Comparison of ENCODE assay signal across 25 cellular contexts in genomic region chr2:89821455-89821945, GRCh38.
DNase-seq lines count a peak whose midpoint lies in the region; ATAC-seq, FAIRE-seq and TF ChIP-seq lines count a peak whose summit lies in the region.
"Had no signal": no experiment of that assay in that cellular context is flagged by ENCODE, and none has a peak within 500 bp of the region (broad histone marks: within the 10 kb centered on the region; RNA-seq: fewer than 3 reads in every experiment).

No MANE protein-coding gene starts in this region.

- H3K4me3 ChIP-seq in HepG2 (replicated peaks in 1 of 3; ENCODE audit: insufficient read depth in 1 of 3, low read depth in 2 of 3, low read length in 3 of 3) (no peak overlapping the region), right lobe of liver (no peak overlapping the region), IMR-90 (ENCODE audit: insufficient read depth, low read depth, low read length) (no peak overlapping the region), K562 (no peak overlapping the region), liver (ENCODE audit: low read depth in 1 of 3, low read length in 3 of 3) (peak overlapping the region in 1 of 3 donors; percentile 30)
- H3K4me3 ChIP-seq: A549, BLaER1 had no signal

- no peaks in the 10 kb centered on the region for H3K4me1 ChIP-seq in HepG2 (ENCODE audit: insufficient read depth, low read length)
- no peaks in the 10 kb centered on the region for H3K4me1 ChIP-seq in right lobe of liver
- H3K4me1 ChIP-seq in IMR-90 (ENCODE audit: control insufficient read depth, insufficient read depth, low read length), result no peaks in the 10 kb centered on the region
- H3K4me1 ChIP-seq in K562 (replicated peaks in 1 of 2; ENCODE audit: control insufficient read depth in 2 of 2, insufficient read depth in 2 of 2, low read length in 2 of 2), result no peaks in the 10 kb centered on the region
- no peaks in the 10 kb centered on the region for H3K4me1 ChIP-seq in liver (ENCODE audit: control insufficient read depth in 4 of 4, insufficient read depth in 4 of 4, low read length in 3 of 4)
- H3K4me1 ChIP-seq: A549, BE2C, BLaER1 had no signal

- BruUV-seq in HepG2 (replicated peaks; lab: Mats Ljungman, UMichigan) (no TSS peak), IMR-90 (replicated peaks; lab: Mats Ljungman, UMichigan) (no TSS peak), K562 (replicated peaks; lab: Mats Ljungman, UMichigan) (no TSS peak)

- no peaks in the 10 kb centered on the region for H3K9me1 ChIP-seq in IMR-90 (ENCODE audit: insufficient read depth, low read length)
- no peaks in the 10 kb centered on the region for H3K9me1 ChIP-seq in K562 (ENCODE audit: control insufficient read depth, insufficient read depth, low read length)

- H3K36me3 ChIP-seq in HepG2 (replicated peaks in 1 of 2; ENCODE audit: control insufficient read depth in 1 of 2, insufficient read depth in 2 of 2, low read length in 2 of 2) (no peaks in the 10 kb centered on the region), right lobe of liver (no peaks in the 10 kb centered on the region), IMR-90 (ENCODE audit: control insufficient read depth, insufficient read depth, low read length) (no peaks in the 10 kb centered on the region), K562 (ENCODE audit: control insufficient read depth, insufficient read depth, low read length) (no peaks in the 10 kb centered on the region), liver (ENCODE audit: control insufficient read depth in 4 of 4, insufficient read depth in 3 of 4, low read depth in 1 of 4, low read length in 3 of 4) (no peaks in the 10 kb centered on the region)
- H3K36me3 ChIP-seq: BE2C, BLaER1 had no signal

- TF ChIP-seq EP300 in HepG2 (IDR thresholded peaks at IDR 0.05; ENCODE audit: low read depth in 2 of 2, low read length in 2 of 2) (no peak), HepG2 (CRISPR knock-in tag; IDR thresholded peaks at IDR 0.05; ENCODE audit: borderline replicate concordance) (no peak), K562 (IDR thresholded peaks at IDR 0.05; ENCODE audit: low read length) (no peak)

- dilution Hi-C loops in IMR-90 (cut with HindIII; ENCODE audit: low sequenced_read_pairs, unreplicated experiment), result no loop called here

- intact Hi-C loops in HepG2 (cut with micrococcal nuclease; ENCODE audit: unreplicated experiment), result no loop called here
- intact Hi-C loops in right lobe of liver (cut with DNase I), result no loop called here
- intact Hi-C loops in IMR-90 (cut with micrococcal nuclease), result no loop called here
- intact Hi-C loops in K562 (cut with micrococcal nuclease), result no loop called here

- H3K9ac ChIP-seq in HepG2 (ENCODE audit: insufficient read depth, low read depth, low read length) (no peak overlapping the region), IMR-90 (ENCODE audit: low read depth, low read length) (no peak overlapping the region), K562 (ENCODE audit: insufficient read depth in 1 of 2, low read depth in 2 of 2, low read length in 2 of 2) (no peak overlapping the region), liver (ENCODE audit: low read depth in 1 of 2, low read length in 2 of 2) (no peak overlapping the region)
- H3K9ac ChIP-seq: BLaER1 had no signal

- ATAC-seq in HepG2, result no peak
- ATAC-seq in right lobe of liver, result no peak
- ATAC-seq in IMR-90 (ENCODE audit: low read depth), result no peak
- no peak for ATAC-seq in K562
- no peak for ATAC-seq in GM21786 (IDR thresholded peaks at IDR 0.05; ENCODE audit: unreplicated experiment)
- ATAC-seq: A549; CD8-positive, alpha-beta T cell had no signal

- H3K27ac ChIP-seq in HepG2 (ENCODE audit: extremely low read length, insufficient read depth, low read length), result no peak overlapping the region
- H3K27ac ChIP-seq in right lobe of liver, result no peak overlapping the region
- no peak overlapping the region for H3K27ac ChIP-seq in IMR-90 (ENCODE audit: insufficient read depth, low read length)
- no peak overlapping the region for H3K27ac ChIP-seq in K562 (ENCODE audit: extremely low read depth, low read depth, low read length)
- no peak overlapping the region for H3K27ac ChIP-seq in liver (ENCODE audit: low read depth in 1 of 2, low read length in 2 of 2)
- H3K27ac ChIP-seq: 22Rv1, A549, BLaER1, C4-2B had no signal

- H3K79me1 ChIP-seq in IMR-90 (ENCODE audit: low read depth in 1 of 2, low read length in 2 of 2), result no peaks in the 10 kb centered on the region

- H3K18ac ChIP-seq in IMR-90 (ENCODE audit: low read depth, low read length), result no peak overlapping the region

- no peaks in the 10 kb centered on the region for H3K27me3 ChIP-seq in HepG2 (ENCODE audit: control insufficient read depth in 1 of 2, insufficient read depth in 2 of 2, low read length in 2 of 2)
- no peaks in the 10 kb centered on the region for H3K27me3 ChIP-seq in right lobe of liver
- H3K27me3 ChIP-seq in IMR-90 (ENCODE audit: control insufficient read depth, insufficient read depth, low read length), result no peaks in the 10 kb centered on the region
- H3K27me3 ChIP-seq in K562 (ENCODE audit: control insufficient read depth in 2 of 2, insufficient read depth in 2 of 2, low read length in 2 of 2), result no peaks in the 10 kb centered on the region
- no peaks in the 10 kb centered on the region for H3K27me3 ChIP-seq in liver (ENCODE audit: control insufficient read depth in 4 of 4, insufficient read depth in 4 of 4, low read length in 3 of 4)
- H3K27me3 ChIP-seq: BE2C, BLaER1 had no signal

- H3K23ac ChIP-seq in IMR-90 (ENCODE audit: low read depth, low read length), result no peak overlapping the region

- no peaks in the 10 kb centered on the region for H4K20me1 ChIP-seq in HepG2 (ENCODE audit: insufficient read depth, low read length)
- no peaks in the 10 kb centered on the region for H4K20me1 ChIP-seq in IMR-90 (ENCODE audit: insufficient read depth, low read length)
- H4K20me1 ChIP-seq in K562 (replicated peaks; ENCODE audit: control insufficient read depth, insufficient read depth, low read length), result no peaks in the 10 kb centered on the region
- H4K20me1 ChIP-seq: BLaER1 had no signal

- no peak overlapping the region for H2BK20ac ChIP-seq in IMR-90 (ENCODE audit: low read depth, low read length)

- H4K91ac ChIP-seq in IMR-90 (ENCODE audit: insufficient read depth, low read depth, low read length), result no peak overlapping the region

- WGBS in HepG2 (ENCODE audit: low lambda C conversion rate), result under 1% methylated on average over 8 of the region's 8 CpGs
- WGBS in right lobe of liver (ENCODE audit: insufficient coverage, low coverage, low lambda C conversion rate, missing lambda C conversion rate), result 37% methylated on average over 8 of the region's 8 CpGs
- WGBS in IMR-90 (ENCODE audit: extremely low coverage in 2 of 2, insufficient read length in 1 of 2), 2 experiments, result 36 to 93% methylated on average over 5 to 8 of the region's 8 CpGs
- whole genome bisulfite sequencing in K562 (ENCODE audit: insufficient coverage, low coverage, missing lambda C conversion rate), result 0% methylated on average over 8 of the region's 8 CpGs
- 56% methylated on average over 8 of the region's 8 CpGs for WGBS in liver

- in situ Hi-C loops in HepG2 (cut with HindIII; ENCODE audit: extremely low pct_ligation_motif_present, low pct_unique_long_range_greater_than_20kb) (no loop called here), IMR-90 (cut with MboI; ENCODE audit: low sequenced_read_pairs) (no loop called here), K562 (cut with MboI) (no loop called here)

- H2AK5ac ChIP-seq in IMR-90 (ENCODE audit: low read depth, low read length), result no peak overlapping the region

- H2BK15ac ChIP-seq in IMR-90 (ENCODE audit: low read depth, low read length), result no peak overlapping the region

- TF ChIP-seq POLR2A in HepG2 (IDR thresholded peaks at IDR 0.05; ENCODE audit: insufficient read depth in 1 of 2, low read depth in 2 of 2, low read length in 2 of 2) (no peak), right lobe of liver (IDR thresholded peaks at IDR 0.05) (no peak), IMR-90 (IDR thresholded peaks at IDR 0.05; ENCODE audit: low read depth, low read length) (no peak), K562 (conservative IDR thresholded peaks at IDR 0.05) (no peak)

- H2AFZ ChIP-seq in HepG2 (ENCODE audit: low read length), result no peak overlapping the region
- no peak overlapping the region for H2AFZ ChIP-seq in IMR-90 (replicated peaks; ENCODE audit: low read length, poor library complexity)
- no peak overlapping the region for H2AFZ ChIP-seq in K562 (ENCODE audit: low read depth, low read length)

- CTCF ChIA-PET in HepG2 (lab: Yijun Ruan, JAX; ENCODE audit: low intra/inter-chr PET ratio, low total read pairs), result no interaction called here
- CTCF ChIA-PET in IMR-90 (lab: Yijun Ruan, JAX), result no interaction called here
- CTCF ChIA-PET in K562 (lab: Yijun Ruan, JAX; ENCODE audit: low intra/inter-chr PET ratio), result no interaction called here

- no peak overlapping the region for H4K8ac ChIP-seq in IMR-90 (ENCODE audit: low read depth in 2 of 2, low read length in 2 of 2)

- POLR2A ChIA-PET in HepG2 (lab: Yijun Ruan, JAX) (no interaction called here), IMR-90 (lab: Charles Lee; ENCODE audit: unreplicated experiment) (no interaction called here), K562 (lab: Yijun Ruan, JAX) (no interaction called here)

- H3K14ac ChIP-seq in IMR-90 (replicated peaks; ENCODE audit: low read depth, low read length), result no peak overlapping the region

- TF ChIP-seq RAD21 in HepG2 (CRISPR knock-in tag; IDR thresholded peaks at IDR 0.05), result no peak
- no peak for TF ChIP-seq RAD21 in IMR-90 (IDR thresholded peaks at IDR 0.05; ENCODE audit: low read length)
- TF ChIP-seq RAD21 in K562 (CRISPR knock-in tag; conservative IDR thresholded peaks at IDR 0.05 in 1 of 2, IDR thresholded peaks at IDR 0.05 in 1 of 2), result no peak
- no peak for TF ChIP-seq RAD21 in liver (IDR thresholded peaks at IDR 0.05)

- no peak overlapping the region for H2AK9ac ChIP-seq in IMR-90 (replicated peaks; ENCODE audit: low read depth, low read length, poor library complexity)

- H3K56ac ChIP-seq in IMR-90 (ENCODE audit: extremely low read depth, insufficient read depth, low read length), result no peak overlapping the region

- H2BK5ac ChIP-seq in IMR-90 (ENCODE audit: low read depth, low read length, poor library complexity, severe bottlenecking), result peak overlapping the region; percentile 11

- no peak overlapping the region for H2BK120ac ChIP-seq in IMR-90 (ENCODE audit: low read depth, low read length)

- DNase-seq in HepG2 (ENCODE audit: low spot score) (no peak), right lobe of liver (no peak), IMR-90 (no peak), K562 (ENCODE audit: extremely low read depth in 1 of 4, low spot score in 3 of 4) (no peak), C1 segment of cervical spinal cord (lab: John Stamatoyannopoulos, UW) (no peak), GF-D8 (lab: John Stamatoyannopoulos, UW) (no peak)
- DNase-seq: AML-193; BE2C; CD4-positive, alpha-beta T cell; CD8-positive, alpha-beta T cell; DMS 273 treated with DMSO at 0.1 percent for 48 hours; DMS153; DMS53; DMS79; DND-41; EL; GDM1 had no signal

- TF ChIP-seq CTCF in HepG2 (CRISPR knock-in tag; IDR thresholded peaks at IDR 0.05) (no peak), right lobe of liver (IDR thresholded peaks at IDR 0.05) (no peak), IMR-90 (conservative IDR thresholded peaks at IDR 0.05; ENCODE audit: low read depth, low read length) (no peak), K562 (IDR thresholded peaks at IDR 0.05 in 2 of 3, conservative IDR thresholded peaks at IDR 0.05 in 1 of 3; ENCODE audit: insufficient read depth in 2 of 3, low read depth in 1 of 3, low read length in 3 of 3) (no peak), liver (IDR thresholded peaks at IDR 0.05; ENCODE audit: low read depth, low read length, missing input control) (peak; percentile 16)

- H3K9me3 ChIP-seq in HepG2 (ENCODE audit: low read length) (no peaks in the 10 kb centered on the region), right lobe of liver (peaks cover 0 to 44% (median 13%) of the 10 kb centered on the region in 4 donors), IMR-90 (ENCODE audit: control insufficient read depth, insufficient read depth, low read length) (peaks cover 42% of the 10 kb centered on the region), K562 (replicated peaks; ENCODE audit: control insufficient read depth, insufficient read depth, low read depth, low read length) (peaks cover 11% of the 10 kb centered on the region; the same call in 1 of the 2 replicates), liver (ENCODE audit: control insufficient read depth in 4 of 4, low read length in 3 of 4) (peaks cover 16 to 97% (median 60%) of the 10 kb centered on the region in 4 donors)
- H3K9me3 ChIP-seq: BE2C, BLaER1 had no signal

- H3K4me2 ChIP-seq in HepG2 (ENCODE audit: low read depth, low read length), result no peak overlapping the region
- no peak overlapping the region for H3K4me2 ChIP-seq in IMR-90 (ENCODE audit: low read depth, low read length)
- no peak overlapping the region for H3K4me2 ChIP-seq in K562 (ENCODE audit: insufficient read depth, low read length)
- H3K4me2 ChIP-seq: A549, BLaER1 had no signal

- no peak overlapping the region for H4K5ac ChIP-seq in IMR-90 (ENCODE audit: low read depth, low read length)

- no peak for FAIRE-seq in HepG2 (lab: Jason Lieb, UNC)
- FAIRE-seq in K562 (lab: Jason Lieb, UNC), result no peak
- FAIRE-seq: A549, GM12892, GM18507 had no signal

- no peak overlapping the region for H3K4ac ChIP-seq in IMR-90 (ENCODE audit: low read depth, low read length)

- H3K79me2 ChIP-seq in HepG2 (ENCODE audit: insufficient read depth, low read length) (no peaks in the 10 kb centered on the region), K562 (ENCODE audit: control insufficient read depth, insufficient read depth, low read length) (no peaks in the 10 kb centered on the region)

Comparison
In these comparisons a context has a peak if more than half of its experiments do, and no peak if none do; other contexts are left out.
1. Of the 241 proteins assayed by ChIP-seq in both HepG2 and K562: peak only in HepG2: NBN and PHB2; only in K562: none; in both: none; in neither: 239.